In the genomic region with DNA sequence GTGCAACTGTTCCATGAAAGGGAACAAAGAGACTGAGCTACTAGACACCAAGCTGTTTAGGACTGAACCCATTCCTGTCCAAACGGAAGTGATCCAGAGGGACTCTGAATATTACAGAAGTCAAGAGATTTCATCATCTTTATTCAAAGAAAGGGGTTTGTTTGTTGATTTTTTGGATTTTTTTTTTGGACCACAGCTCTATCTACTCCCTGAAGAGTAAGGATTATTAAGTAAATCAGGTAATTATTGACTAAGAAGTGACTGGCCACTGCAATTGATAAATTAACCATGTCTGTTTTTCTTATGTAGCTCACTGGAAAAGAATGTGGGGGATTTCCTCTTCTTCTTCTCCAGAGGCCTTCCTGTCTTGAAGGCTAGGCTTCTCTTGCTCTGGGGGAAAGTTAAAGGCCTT, we compare ENCODE assay signal across 10 cellular contexts.
DNase-seq lines count a peak whose midpoint lies in the region; ATAC-seq, FAIRE-seq and TF ChIP-seq lines count a peak whose summit lies in the region.
"Had no signal": no experiment of that assay in that cellular context is flagged by ENCODE, and none has a peak within 500 bp of the region (broad histone marks: within the 10 kb centered on the region; RNA-seq: fewer than 3 reads in every experiment).

No MANE protein-coding gene starts in this region.

- H3K4me3 ChIP-seq in gastroesophageal sphincter (no peak overlapping the region), gastrocnemius medialis (no peak overlapping the region)

- no peak overlapping the region for H3K4me3 Mint-ChIP-seq in WTC11
- H3K4me3 Mint-ChIP-seq: activated B cell treated with CpG ODN at 0.5 μM for 24 hours had no signal

- no peak for TF ChIP-seq POLR2A in H54 (IDR thresholded peaks at IDR 0.05; ENCODE audit: low read depth, low read length)
- TF ChIP-seq POLR2A in gastroesophageal sphincter (IDR thresholded peaks at IDR 0.05), result no peak
- no peak for TF ChIP-seq POLR2A in gastrocnemius medialis (IDR thresholded peaks at IDR 0.05)

- no peaks in the 10 kb centered on the region for H3K36me3 ChIP-seq in gastroesophageal sphincter
- H3K36me3 ChIP-seq in gastrocnemius medialis, result no peaks in the 10 kb centered on the region

- in situ Hi-C loops in gastrocnemius medialis (cut with MboI; ENCODE audit: low sequenced_read_pairs in 4 of 4), result no loop called here

- WGBS in gastroesophageal sphincter (ENCODE audit: low coverage in 1 of 2), 2 donors, result 25 to 57% methylated on average over 1 of the region's 1 CpG

- intact Hi-C loops in gastrocnemius medialis (cut with DNase I; ENCODE audit: low total_unique reads), result loop anchor here (2.0 to 10.0 kb wide), 4 partner anchors 15 to 491 kb away; no protein-coding TSS in a partner anchor

- H3K4me1 Mint-ChIP-seq in WTC11, result peaks cover 37% of the 10 kb centered on the region
- H3K4me1 Mint-ChIP-seq: activated B cell treated with CpG ODN at 0.5 μM for 24 hours had no signal

- H3K9me3 Mint-ChIP-seq in WTC11, result no peaks in the 10 kb centered on the region
- H3K9me3 Mint-ChIP-seq: activated B cell treated with CpG ODN at 0.5 μM for 24 hours had no signal

- no peaks in the 10 kb centered on the region for H3K36me3 Mint-ChIP-seq in WTC11

- peak overlapping the region; percentile 64; the same call in 1 of the 2 replicates for H3K27ac Mint-ChIP-seq in WTC11
- H3K27ac Mint-ChIP-seq: activated B cell treated with CpG ODN at 0.5 μM for 24 hours had no signal

- no peak for FAIRE-seq in H54 (lab: Jason Lieb, UNC)

- no peak for TF ChIP-seq CTCF in WTC11 (IDR thresholded peaks at IDR 0.05)
- no peak for TF ChIP-seq CTCF in gastroesophageal sphincter (IDR thresholded peaks at IDR 0.05)
- no peak for TF ChIP-seq CTCF in gastrocnemius medialis (IDR thresholded peaks at IDR 0.05 in 4 of 5, conservative IDR thresholded peaks at IDR 0.05 in 1 of 5)

- H3K27me3 Mint-ChIP-seq in WTC11 (ENCODE audit: low read depth), result no peaks in the 10 kb centered on the region

- H3K27me3 ChIP-seq in gastroesophageal sphincter (no peaks in the 10 kb centered on the region), gastrocnemius medialis (no peaks in the 10 kb centered on the region)

- CTCF ChIA-PET in WTC11 (lab: Charles Lee), result interaction anchor here (0.6 to 1.0 kb wide), 4 partner anchors 17 to 152 kb away, joined by 3 read pairs; a partner anchor contains a TSS

- H3K27ac ChIP-seq in gastroesophageal sphincter (peak overlapping the region; percentile 88 to 96 (median 92)), gastrocnemius medialis (peak overlapping the region; percentile 20 to 65 (median 37))

- TF ChIP-seq EP300 in gastroesophageal sphincter (IDR thresholded peaks at IDR 0.05), result no peak

- DNase-seq in H54 (ENCODE audit: insufficient read length, low spot score) (peak; percentile 23), WTC11 (ENCODE audit: low spot score) (no peak), gastrocnemius medialis (no peak), NCI-H1048 (lab: John Stamatoyannopoulos, UW) (no peak), NCI-H526 treated with DMSO at 0.1 percent for 48 hours (lab: John Stamatoyannopoulos, UW) (no peak), NCI-H774 (lab: John Stamatoyannopoulos, UW) (no peak)
- no peak for DNase-seq in stimulated activated CD4-positive, alpha-beta T cell treated with anti-CD3 and anti-CD28 coated beads, Interleukin-12 subunit alpha, Interleukin-12 subunit beta, amount 100 ng/mL, for 4 hours
- DNase-seq: activated B cell treated with CpG ODN at 0.5 μM for 24 hours, NCI-H345 had no signal

- H3K4me1 ChIP-seq in gastroesophageal sphincter, result peaks cover 13 to 69% (median 28%) of the 10 kb centered on the region in 3 donors
- H3K4me1 ChIP-seq in gastrocnemius medialis, result peaks cover 40 to 55% of the 10 kb centered on the region in 2 donors

- POLR2A ChIA-PET in WTC11 (lab: Charles Lee), result no interaction called here

- ATAC-seq in WTC11 (no peak), gastroesophageal sphincter (no peak), gastrocnemius medialis (no peak)

- H3K9me3 ChIP-seq in gastroesophageal sphincter (no peaks in the 10 kb centered on the region), gastrocnemius medialis (no peaks in the 10 kb centered on the region)

TF ChIP-seq in WTC11, 78 proteins besides CTCF, POLR2A, EP300 and RAD21:
- no peak for TF ChIP-seq NR1H2 (CRISPR knock-in tag; IDR thresholded peaks at IDR 0.05)
- TF ChIP-seq, protein P1, sequence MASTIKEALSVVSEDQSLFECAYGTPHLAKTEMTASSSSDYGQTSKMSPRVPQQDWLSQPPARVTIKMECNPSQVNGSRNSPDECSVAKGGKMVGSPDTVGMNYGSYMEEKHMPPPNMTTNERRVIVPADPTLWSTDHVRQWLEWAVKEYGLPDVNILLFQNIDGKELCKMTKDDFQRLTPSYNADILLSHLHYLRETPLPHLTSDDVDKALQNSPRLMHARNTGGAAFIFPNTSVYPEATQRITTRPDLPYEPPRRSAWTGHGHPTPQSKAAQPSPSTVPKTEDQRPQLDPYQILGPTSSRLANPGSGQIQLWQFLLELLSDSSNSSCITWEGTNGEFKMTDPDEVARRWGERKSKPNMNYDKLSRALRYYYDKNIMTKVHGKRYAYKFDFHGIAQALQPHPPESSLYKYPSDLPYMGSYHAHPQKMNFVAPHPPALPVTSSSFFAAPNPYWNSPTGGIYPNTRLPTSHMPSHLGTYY (CRISPR knock-in tag; IDR thresholded peaks at IDR 0.05), result no peak
- peak; percentile 64 for TF ChIP-seq GABPB1 (CRISPR knock-in tag; IDR thresholded peaks at IDR 0.05)
- TF ChIP-seq, protein P2, sequence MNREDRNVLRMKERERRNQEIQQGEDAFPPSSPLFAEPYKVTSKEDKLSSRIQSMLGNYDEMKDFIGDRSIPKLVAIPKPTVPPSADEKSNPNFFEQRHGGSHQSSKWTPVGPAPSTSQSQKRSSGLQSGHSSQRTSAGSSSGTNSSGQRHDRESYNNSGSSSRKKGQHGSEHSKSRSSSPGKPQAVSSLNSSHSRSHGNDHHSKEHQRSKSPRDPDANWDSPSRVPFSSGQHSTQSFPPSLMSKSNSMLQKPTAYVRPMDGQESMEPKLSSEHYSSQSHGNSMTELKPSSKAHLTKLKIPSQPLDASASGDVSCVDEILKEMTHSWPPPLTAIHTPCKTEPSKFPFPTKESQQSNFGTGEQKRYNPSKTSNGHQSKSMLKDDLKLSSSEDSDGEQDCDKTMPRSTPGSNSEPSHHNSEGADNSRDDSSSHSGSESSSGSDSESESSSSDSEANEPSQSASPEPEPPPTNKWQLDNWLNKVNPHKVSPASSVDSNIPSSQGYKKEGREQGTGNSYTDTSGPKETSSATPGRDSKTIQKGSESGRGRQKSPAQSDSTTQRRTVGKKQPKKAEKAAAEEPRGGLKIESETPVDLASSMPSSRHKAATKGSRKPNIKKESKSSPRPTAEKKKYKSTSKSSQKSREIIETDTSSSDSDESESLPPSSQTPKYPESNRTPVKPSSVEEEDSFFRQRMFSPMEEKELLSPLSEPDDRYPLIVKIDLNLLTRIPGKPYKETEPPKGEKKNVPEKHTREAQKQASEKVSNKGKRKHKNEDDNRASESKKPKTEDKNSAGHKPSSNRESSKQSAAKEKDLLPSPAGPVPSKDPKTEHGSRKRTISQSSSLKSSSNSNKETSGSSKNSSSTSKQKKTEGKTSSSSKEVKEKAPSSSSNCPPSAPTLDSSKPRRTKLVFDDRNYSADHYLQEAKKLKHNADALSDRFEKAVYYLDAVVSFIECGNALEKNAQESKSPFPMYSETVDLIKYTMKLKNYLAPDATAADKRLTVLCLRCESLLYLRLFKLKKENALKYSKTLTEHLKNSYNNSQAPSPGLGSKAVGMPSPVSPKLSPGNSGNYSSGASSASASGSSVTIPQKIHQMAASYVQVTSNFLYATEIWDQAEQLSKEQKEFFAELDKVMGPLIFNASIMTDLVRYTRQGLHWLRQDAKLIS (CRISPR knock-in tag; IDR thresholded peaks at IDR 0.05; ENCODE audit: borderline replicate concordance), result no peak
- TF ChIP-seq, protein P3, sequence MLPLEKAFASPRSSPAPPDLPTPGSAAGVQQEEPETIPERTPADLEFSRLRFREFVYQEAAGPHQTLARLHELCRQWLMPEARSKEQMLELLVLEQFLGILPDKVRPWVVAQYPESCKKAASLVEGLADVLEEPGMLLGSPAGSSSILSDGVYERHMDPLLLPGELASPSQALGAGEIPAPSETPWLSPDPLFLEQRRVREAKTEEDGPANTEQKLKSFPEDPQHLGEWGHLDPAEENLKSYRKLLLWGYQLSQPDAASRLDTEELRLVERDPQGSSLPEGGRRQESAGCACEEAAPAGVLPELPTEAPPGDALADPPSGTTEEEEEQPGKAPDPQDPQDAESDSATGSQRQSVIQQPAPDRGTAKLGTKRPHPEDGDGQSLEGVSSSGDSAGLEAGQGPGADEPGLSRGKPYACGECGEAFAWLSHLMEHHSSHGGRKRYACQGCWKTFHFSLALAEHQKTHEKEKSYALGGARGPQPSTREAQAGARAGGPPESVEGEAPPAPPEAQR (CRISPR knock-in tag; IDR thresholded peaks at IDR 0.05), result no peak
